In genomic region chr1:173865468-173866164, GRCh38 we compare ENCODE assay signal across 9 cellular contexts. TPM values are rescaled to one million over a fixed set of nuclear protein-coding genes. Genes with fewer than 3 reads are reported as not detected.
A peak's percentile ranks its signal among the peaks of the same experiment; 100 is the strongest.
DNase-seq lines count a peak whose midpoint lies in the region; ATAC-seq, FAIRE-seq and TF ChIP-seq lines count a peak whose summit lies in the region.
"Had no signal": no experiment of that assay in that cellular context is flagged by ENCODE, and none has a peak within 500 bp of the region (broad histone marks: within the 10 kb centered on the region; RNA-seq: fewer than 3 reads in every experiment).

No MANE protein-coding gene starts in this region.

- H3K27me3 ChIP-seq in AG04450 (ENCODE audit: control insufficient read depth, insufficient read depth, low read length) (no peaks in the 10 kb centered on the region), kidney epithelial cell (ENCODE audit: control insufficient read depth, insufficient read depth, low read length) (no peaks in the 10 kb centered on the region)

- H3K4me3 ChIP-seq in AG04450 (ENCODE audit: low read depth, low read length) (peak overlapping the region; percentile 95), HEK293 (ENCODE audit: low read depth, low read length) (peak overlapping the region; percentile 12), kidney epithelial cell (ENCODE audit: low read depth, low read length) (peak overlapping the region; percentile 75)

- H3K36me3 Mint-ChIP-seq in activated naive CD8-positive, alpha-beta T cell treated with anti-CD3 and anti-CD28 coated beads, Interleukin-2, amount 10 ng/mL, durations not matched to agents 7 days and 5 days: peaks cover 41% of the 10 kb centered on the region

- POLR2A ChIA-PET in AG04450 (lab: Yijun Ruan, JAX) (interaction anchor here (0.5 to 1.3 kb wide), 7 partner anchors 8 to 436 kb away, joined by 3 to 7 read pairs (median 4); partner anchors contain the start of gene DARS2), HEK293 (lab: Yijun Ruan, JAX) (interaction anchor here (1.5 kb wide), 1 partner anchor 41 kb away, joined by 7 read pairs; the partner anchor contains the start of genes CENPL and DARS2)
- POLR2A ChIA-PET in activated naive CD8-positive, alpha-beta T cell treated with anti-CD3 and anti-CD28 coated beads, Interleukin-2, amount 10 ng/mL, durations not matched to agents 7 days and 5 days (lab: Charles Lee): interaction anchor here (0.6 to 2.6 kb wide), 2 partner anchors 21 to 42 kb away, joined by 4 to 10 read pairs; partner anchors contain the start of genes CENPL and DARS2

- peaks cover 18 to 69% of the 10 kb centered on the region in 2 experiments for H3K36me3 ChIP-seq in HEK293 (ENCODE audit: control insufficient read depth in 2 of 2, insufficient read depth in 1 of 2, low read length in 2 of 2)
- peaks cover 3% of the 10 kb centered on the region for H3K36me3 ChIP-seq in kidney epithelial cell (ENCODE audit: control insufficient read depth, insufficient read depth, low read length)

- H3K27me3 Mint-ChIP-seq in activated naive CD8-positive, alpha-beta T cell treated with anti-CD3 and anti-CD28 coated beads, Interleukin-2, amount 10 ng/mL, durations not matched to agents 7 days and 5 days: no peaks in the 10 kb centered on the region

- CTCF ChIA-PET in AG04450 (lab: Charles Lee): interaction anchor here (1.1 kb wide), 1 partner anchor 434 kb away, joined by 3 read pairs; no protein-coding TSS in a partner anchor
- CTCF ChIA-PET in HEK293 (lab: Yijun Ruan, JAX): interaction anchor here (1.1 kb wide), 1 partner anchor 14 kb away, joined by 3 read pairs; no protein-coding TSS in a partner anchor

- TF ChIP-seq CTCF in AG04450 (IDR thresholded peaks at IDR 0.05; ENCODE audit: low read depth, low read length) (no peak), HEK293 (tag by site-specific recombination; IDR thresholded peaks at IDR 0.05) (no peak), kidney epithelial cell (IDR thresholded peaks at IDR 0.05; ENCODE audit: insufficient read depth, low read length, poor library complexity, severe bottlenecking) (no peak)

- peaks cover 49% of the 10 kb centered on the region for H3K4me1 Mint-ChIP-seq in activated naive CD8-positive, alpha-beta T cell treated with anti-CD3 and anti-CD28 coated beads, Interleukin-2, amount 10 ng/mL, durations not matched to agents 7 days and 5 days

- no peak for FAIRE-seq in HTR-8/SVneo (lab: Jason Lieb, UNC)

- H3K4me1 ChIP-seq in HEK293 (ENCODE audit: control insufficient read depth, insufficient read depth, low read length): no peaks in the 10 kb centered on the region; the same call in 1 of the 2 replicates

- no peak for ATAC-seq in activated naive CD8-positive, alpha-beta T cell treated with anti-CD3 and anti-CD28 coated beads, Interleukin-2, amount 10 ng/mL, durations not matched to agents 7 days and 5 days (ENCODE audit: low read depth)
- ATAC-seq in HG02623 (IDR thresholded peaks at IDR 0.05; ENCODE audit: unreplicated experiment): no peak
- ATAC-seq in GM21360 (IDR thresholded peaks at IDR 0.05; ENCODE audit: unreplicated experiment): no peak

- peak overlapping the region; percentile 95 for H3K27ac Mint-ChIP-seq in activated naive CD8-positive, alpha-beta T cell treated with anti-CD3 and anti-CD28 coated beads, Interleukin-2, amount 10 ng/mL, durations not matched to agents 7 days and 5 days

- in situ Hi-C loops in KBM-7 (cut with MboI; ENCODE audit: low pct_unique_long_range_greater_than_20kb, low sequenced_read_pairs): no loop called here

- H3K27ac ChIP-seq in AG04450 (ENCODE audit: low read depth, low read length): no peak overlapping the region
- no peak overlapping the region for H3K27ac ChIP-seq in HEK293 (ENCODE audit: extremely low read depth, low read depth, low read length)

- DNase-seq in AG04450 (ENCODE audit: low read depth, low spot score): no peak
- DNase-seq in activated naive CD8-positive, alpha-beta T cell treated with anti-CD3 and anti-CD28 coated beads, Interleukin-2, amount 10 ng/mL, durations not matched to agents 7 days and 5 days: no peak
- DNase-seq in kidney epithelial cell (ENCODE audit: low read depth): no peak
- DNase-seq in HTR-8/SVneo (ENCODE audit: insufficient read length, low spot score): no peak
- DNase-seq in KBM-7: no peak
- DNase-seq: stimulated activated CD4-positive, alpha-beta T cell treated with anti-CD3 and anti-CD28 coated beads, Interleukin-2, amount 100 ng/mL, for 48 hours had no signal

- H3K4me3 Mint-ChIP-seq in activated naive CD8-positive, alpha-beta T cell treated with anti-CD3 and anti-CD28 coated beads, Interleukin-2, amount 10 ng/mL, durations not matched to agents 7 days and 5 days: peak overlapping the region; percentile 97

- no peaks in the 10 kb centered on the region for H3K9me3 Mint-ChIP-seq in activated naive CD8-positive, alpha-beta T cell treated with anti-CD3 and anti-CD28 coated beads, Interleukin-2, amount 10 ng/mL, durations not matched to agents 7 days and 5 days

- no peaks in the 10 kb centered on the region for H3K9me3 ChIP-seq in AG04450 (ENCODE audit: control insufficient read depth, insufficient read depth, low read length)
- H3K9me3 ChIP-seq in HEK293 (ENCODE audit: control insufficient read depth, insufficient read depth, low read depth, low read length): no peaks in the 10 kb centered on the region

TF ChIP-seq in HEK293, 187 proteins besides CTCF, POLR2A, EP300 and RAD21:
- TF ChIP-seq ZNF561 (tag by site-specific recombination; IDR thresholded peaks at IDR 0.05; ENCODE audit: borderline replicate concordance) (no peak), ZNF114 (tag by site-specific recombination; IDR thresholded peaks at IDR 0.05) (no peak), ZBTB20 (tag by site-specific recombination; IDR thresholded peaks at IDR 0.05) (no peak), ZNF843 (tag by site-specific recombination; IDR thresholded peaks at IDR 0.05) (no peak), ZNF654 (tag by site-specific recombination; IDR thresholded peaks at IDR 0.05; ENCODE audit: low read depth) (no peak), ZIC2 (tag by site-specific recombination; IDR thresholded peaks at IDR 0.05) (no peak), BCL6B (tag by site-specific recombination; IDR thresholded peaks at IDR 0.05) (no peak), SCRT2 (tag by site-specific recombination; IDR thresholded peaks at IDR 0.05) (no peak), ZNF24 (tag by site-specific recombination; IDR thresholded peaks at IDR 0.05) (no peak)

RNA-seq across cellular contexts. Expression of gene GAS5, which starts 2.2 kb away (rescaled TPM):
- polyA plus RNA-seq in AG04450 (2011; rRNA removed): 976 and 1,191 TPM in 2 replicates
- polyA minus RNA-seq in AG04450 (2011; rRNA and poly(A)+ RNA removed): 328 and 397 TPM in 2 replicates
- total RNA-seq in activated naive CD8-positive, alpha-beta T cell treated with anti-CD3 and anti-CD28 coated beads, Interleukin-2, amount 10 ng/mL, durations not matched to agents 7 days and 5 days: 100 to 1,000 TPM; 421 to 434 TPM
- 2,249 and 2,308 TPM in 2 replicates for total RNA-seq in kidney epithelial cell

RNA-seq across cellular contexts. Expression of gene ZBTB37, which starts 2.6 kb away (rescaled TPM):
- polyA plus RNA-seq in AG04450 (2011; rRNA removed): 2.4 and 2.8 TPM in 2 replicates
- polyA minus RNA-seq in AG04450 (2011; rRNA and poly(A)+ RNA removed): 13.7 and 15.4 TPM in 2 replicates
- total RNA-seq in activated naive CD8-positive, alpha-beta T cell treated with anti-CD3 and anti-CD28 coated beads, Interleukin-2, amount 10 ng/mL, durations not matched to agents 7 days and 5 days: 10 to 100 TPM; 16.2 to 16.4 TPM
- 7.5 and 7.9 TPM in 2 replicates for total RNA-seq in kidney epithelial cell

RNA-seq across cellular contexts. Expression of gene CENPL, which starts 40.9 kb away (rescaled TPM):
- polyA plus RNA-seq in AG04450 (2011; rRNA removed): 5.8 and 8.7 TPM in 2 replicates
- 4.0 and 9.5 TPM in 2 replicates for polyA minus RNA-seq in AG04450 (2011; rRNA and poly(A)+ RNA removed)
- 10 to 100 TPM; 33.9 to 34.0 TPM for total RNA-seq in activated naive CD8-positive, alpha-beta T cell treated with anti-CD3 and anti-CD28 coated beads, Interleukin-2, amount 10 ng/mL, durations not matched to agents 7 days and 5 days
- total RNA-seq in kidney epithelial cell: 4.4 and 6.6 TPM in 2 replicates

RNA-seq across cellular contexts. Expression of gene DARS2, which starts 41.1 kb away (rescaled TPM):
- polyA plus RNA-seq in AG04450 (2011; rRNA removed): 20.2 and 25.1 TPM in 2 replicates
- 17.7 and 19.5 TPM in 2 replicates for polyA minus RNA-seq in AG04450 (2011; rRNA and poly(A)+ RNA removed)
- 10 to 100 TPM; 21.6 to 22.5 TPM for total RNA-seq in activated naive CD8-positive, alpha-beta T cell treated with anti-CD3 and anti-CD28 coated beads, Interleukin-2, amount 10 ng/mL, durations not matched to agents 7 days and 5 days
- total RNA-seq in kidney epithelial cell: 20.8 and 25.4 TPM in 2 replicates

RNA-seq across cellular contexts. Expression of gene SERPINC1, which starts 51.5 kb away (rescaled TPM):
- 0.09 and 0.16 TPM in 2 replicates for polyA plus RNA-seq in AG04450 (2011; rRNA removed)
- not detected in 2 replicates for polyA minus RNA-seq in AG04450 (2011; rRNA and poly(A)+ RNA removed)
- total RNA-seq in activated naive CD8-positive, alpha-beta T cell treated with anti-CD3 and anti-CD28 coated beads, Interleukin-2, amount 10 ng/mL, durations not matched to agents 7 days and 5 days: not detected
- 0.25 TPM in 1 of 2 replicates, not detected in the other for total RNA-seq in kidney epithelial cell

Comparison
In these comparisons a context has a peak if more than half of its experiments do, and no peak if none do; other contexts are left out.
1. H3K4me3 ChIP-seq: peak in every context shown above with its lines; median percentile 95 in AG04450; 75 in kidney epithelial cell; 12 in HEK293.